Comparison of ENCODE assay signal across 9 cellular contexts in the genomic region with DNA sequence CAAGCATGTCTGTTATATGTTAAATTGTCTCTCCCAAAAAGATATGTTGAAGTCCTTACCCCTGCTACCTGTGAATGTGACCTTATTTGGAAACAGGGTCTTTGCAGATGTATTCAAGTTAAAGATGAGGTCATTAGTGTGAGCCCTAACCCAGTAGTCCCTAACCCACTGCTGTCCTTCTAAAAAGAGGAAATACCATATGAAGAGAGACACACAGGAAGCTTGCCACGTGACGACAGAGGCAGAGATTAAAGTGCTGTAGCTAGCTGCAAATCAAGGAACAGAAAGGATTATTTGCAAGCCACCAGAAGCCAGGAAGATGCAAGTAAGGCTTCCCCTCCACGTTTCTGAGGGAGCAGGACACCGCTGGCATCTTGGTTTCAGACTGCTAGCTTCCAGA.
DNase-seq lines count a peak whose midpoint lies in the region; ATAC-seq and TF ChIP-seq lines count a peak whose summit lies in the region.
"Had no signal": no experiment of that assay in that cellular context is flagged by ENCODE, and none has a peak within 500 bp of the region (broad histone marks: within the 10 kb centered on the region; RNA-seq: fewer than 3 reads in every experiment).

No MANE protein-coding gene starts in this region.

- no peak for TF ChIP-seq CTCF in activated CD8-positive, alpha-beta T cell treated with anti-CD3 and anti-CD28 coated beads for 36 hours (IDR thresholded peaks at IDR 0.05)

- H3K27me3 Mint-ChIP-seq in activated CD8-positive, alpha-beta T cell treated with anti-CD3 and anti-CD28 coated beads for 36 hours = peaks cover 4% of the 10 kb centered on the region
- peaks cover 0 to 4% (median 2%) of the 10 kb centered on the region in 5 donors for H3K27me3 Mint-ChIP-seq in naive thymus-derived CD4-positive, alpha-beta T cell

- H3K36me3 Mint-ChIP-seq in activated CD8-positive, alpha-beta T cell treated with anti-CD3 and anti-CD28 coated beads for 36 hours (ENCODE audit: low read depth) = no peaks in the 10 kb centered on the region
- H3K36me3 Mint-ChIP-seq in naive thymus-derived CD4-positive, alpha-beta T cell = no peaks in the 10 kb centered on the region
- H3K36me3 Mint-ChIP-seq: immature natural killer cell had no signal

- intact Hi-C loops in activated CD8-positive, alpha-beta T cell treated with anti-CD3 and anti-CD28 coated beads for 36 hours (cut with micrococcal nuclease) = no loop called here
- intact Hi-C loops in naive thymus-derived CD4-positive, alpha-beta T cell (cut with micrococcal nuclease) = loop anchor here in 1 of 2 donors (1.0 to 5.0 kb wide), 2 partner anchors 10 to 816 kb away; no protein-coding TSS in a partner anchor

- no peaks in the 10 kb centered on the region for H3K27me3 ChIP-seq in naive thymus-derived CD4-positive, alpha-beta T cell (ENCODE audit: control insufficient read depth in 2 of 2, insufficient read depth in 2 of 2, low read length in 2 of 2)

- CTCF ChIA-PET in activated CD8-positive, alpha-beta T cell treated with anti-CD3 and anti-CD28 coated beads for 36 hours (lab: Charles Lee) = no interaction called here
- CTCF ChIA-PET in naive thymus-derived CD4-positive, alpha-beta T cell (lab: Charles Lee) = interaction anchor here (0.6 to 1.0 kb wide), 3 partner anchors 13 to 101 kb away, joined by 3 to 4 read pairs (median 3); no protein-coding TSS in a partner anchor

- peaks cover 2% of the 10 kb centered on the region for H3K9me3 Mint-ChIP-seq in activated CD8-positive, alpha-beta T cell treated with anti-CD3 and anti-CD28 coated beads for 36 hours
- H3K9me3 Mint-ChIP-seq in naive thymus-derived CD4-positive, alpha-beta T cell = peaks cover 0 to 3% (median 0%) of the 10 kb centered on the region in 11 donors

- H3K4me1 Mint-ChIP-seq in activated CD8-positive, alpha-beta T cell treated with anti-CD3 and anti-CD28 coated beads for 36 hours (ENCODE audit: low read depth) = peaks cover 7% of the 10 kb centered on the region
- peaks cover 4 to 27% (median 15%) of the 10 kb centered on the region in 7 donors for H3K4me1 Mint-ChIP-seq in naive thymus-derived CD4-positive, alpha-beta T cell

- peaks cover 0 to 15% of the 10 kb centered on the region in 2 donors for H3K4me1 ChIP-seq in naive thymus-derived CD4-positive, alpha-beta T cell (ENCODE audit: control insufficient read depth in 2 of 2, insufficient read depth in 2 of 2, low read length in 2 of 2)

- no peak for TF ChIP-seq POLR2A in erythroblast (IDR thresholded peaks at IDR 0.05; ENCODE audit: low read length)

- POLR2A ChIA-PET in activated CD8-positive, alpha-beta T cell treated with anti-CD3 and anti-CD28 coated beads for 36 hours (lab: Charles Lee) = no interaction called here
- POLR2A ChIA-PET in naive thymus-derived CD4-positive, alpha-beta T cell (lab: Charles Lee) = interaction anchor here (1.3 kb wide), 1 partner anchor 10 kb away, joined by 3 read pairs; no protein-coding TSS in a partner anchor

- no peak overlapping the region for H3K27ac ChIP-seq in naive thymus-derived CD4-positive, alpha-beta T cell (ENCODE audit: low read depth, low read length)

- peak; percentile 39 for DNase-seq in activated CD8-positive, alpha-beta T cell treated with anti-CD3 and anti-CD28 coated beads for 36 hours
- peak in 7 of 9 donors; percentile 32 to 57 (median 49) for DNase-seq in naive thymus-derived CD4-positive, alpha-beta T cell
- DNase-seq in erythroblast (lab: John Stamatoyannopoulos, UW) (no peak), glomerular visceral epithelial cell (ENCODE audit: extremely low spot score) (no peak)
- DNase-seq in activated CD4-positive, alpha-beta T cell treated with anti-CD3 and anti-CD28 coated beads, Interleukin-2, amount 50 U/mL, for 1 hour = no peak
- DNase-seq: immature natural killer cell, SK-N-SH had no signal

- H3K36me3 ChIP-seq in naive thymus-derived CD4-positive, alpha-beta T cell (ENCODE audit: control insufficient read depth in 2 of 3, insufficient read depth in 3 of 3, low read length in 3 of 3) = no peaks in the 10 kb centered on the region

- no peak overlapping the region for H3K4me3 Mint-ChIP-seq in activated CD8-positive, alpha-beta T cell treated with anti-CD3 and anti-CD28 coated beads for 36 hours
- H3K4me3 Mint-ChIP-seq in naive thymus-derived CD4-positive, alpha-beta T cell = peak overlapping the region in 8 of 10 donors; percentile 8 to 74 (median 63)
- H3K4me3 Mint-ChIP-seq: immature natural killer cell had no signal

- H3K9me3 ChIP-seq in naive thymus-derived CD4-positive, alpha-beta T cell (ENCODE audit: control insufficient read depth in 2 of 3, low read length in 3 of 3) = no peaks in the 10 kb centered on the region
- H3K9me3 ChIP-seq: SK-N-SH had no signal

- peak; percentile 80 for ATAC-seq in GM18861 (IDR thresholded peaks at IDR 0.05; ENCODE audit: unreplicated experiment)
- peak; percentile 72 for ATAC-seq in HG03469 (IDR thresholded peaks at IDR 0.05; ENCODE audit: unreplicated experiment)
- peak; percentile 64 for ATAC-seq in activated CD8-positive, alpha-beta T cell treated with anti-CD3 and anti-CD28 coated beads for 36 hours
- ATAC-seq in naive thymus-derived CD4-positive, alpha-beta T cell = peak; percentile 93

- H3K27ac Mint-ChIP-seq in activated CD8-positive, alpha-beta T cell treated with anti-CD3 and anti-CD28 coated beads for 36 hours = peak overlapping the region; percentile 0
- H3K27ac Mint-ChIP-seq in naive thymus-derived CD4-positive, alpha-beta T cell = peak overlapping the region in 6 of 9 donors; percentile 3 to 65 (median 35)
- H3K27ac Mint-ChIP-seq: immature natural killer cell had no signal

- H3K4me3 ChIP-seq in naive thymus-derived CD4-positive, alpha-beta T cell (ENCODE audit: low read length) = no peak overlapping the region

Comparison
In these comparisons a context has a peak if more than half of its experiments do, and no peak if none do; other contexts are left out.
1. DNase-seq: peak in activated CD8-positive, alpha-beta T cell treated with anti-CD3 and anti-CD28 coated beads for 36 hours (single experiment) and naive thymus-derived CD4-positive, alpha-beta T cell (7 of 9); none in erythroblast (0 of 2), activated CD4-positive, alpha-beta T cell treated with anti-CD3 and anti-CD28 coated beads, Interleukin-2, amount 50 U/mL, for 1 hour (single experiment) and glomerular visceral epithelial cell (single experiment).
2. Peak in every context shown above with its lines, with median percentiles within 50 percentile points of each other: ATAC-seq.